In the genomic region with DNA sequence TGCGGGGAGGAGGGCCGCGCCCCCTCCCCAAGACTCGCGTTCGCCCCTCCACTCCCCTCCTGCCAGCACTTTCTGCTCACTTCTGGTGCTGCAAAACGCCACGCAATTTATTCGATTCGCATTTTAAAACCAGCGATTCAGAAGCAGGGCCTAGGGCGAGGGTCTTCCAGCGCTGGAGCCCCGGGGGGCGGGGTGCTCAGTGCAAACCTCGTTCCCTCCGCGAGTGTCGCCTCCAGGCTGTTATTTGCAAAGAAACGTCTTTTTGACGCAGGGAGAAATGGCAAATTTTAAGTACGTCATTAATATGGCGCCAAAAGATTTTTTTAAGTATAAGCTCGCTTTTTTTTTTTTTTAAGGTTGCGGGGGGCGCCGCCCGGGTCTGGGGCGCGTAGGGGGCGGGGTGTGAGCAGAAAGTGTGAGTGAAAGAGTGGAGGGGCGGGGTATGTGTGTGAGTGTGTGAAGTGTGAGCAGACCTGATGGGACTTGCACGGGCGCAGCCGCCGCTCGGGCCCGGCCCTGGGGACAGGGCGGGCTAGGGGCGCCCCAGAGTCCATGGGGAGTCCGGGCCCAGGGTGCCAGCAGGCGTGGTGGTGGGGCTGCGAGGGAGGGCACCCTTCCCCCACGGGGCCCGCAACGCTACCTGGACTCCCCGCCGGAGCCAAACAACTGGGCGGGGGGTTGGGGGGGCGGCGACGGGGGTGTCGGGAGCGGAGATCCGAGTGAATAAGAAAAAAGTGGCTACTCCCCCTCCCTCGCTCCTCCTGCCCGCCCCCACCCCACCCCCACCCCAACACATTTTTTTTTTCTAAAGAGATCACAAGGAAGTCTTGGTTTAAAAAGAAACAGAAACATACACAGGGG, we compare ENCODE assay signal across 8 cellular contexts. TPM values are rescaled to one million over a fixed set of nuclear protein-coding genes. Genes with fewer than 3 reads are reported as not detected.
A peak's percentile ranks its signal among the peaks of the same experiment; 100 is the strongest.
DNase-seq lines count a peak whose midpoint lies in the region; ATAC-seq and TF ChIP-seq lines count a peak whose summit lies in the region.

A gene (plus strand): TSS at position 845 of the 861 bp plus-strand sequence. CDS start 10,188 bp downstream, outside the sequence.

- DNase-seq in COLO829 (ENCODE audit: low spot score) (peak; percentile 47), Kasumi-1 (lab: John Stamatoyannopoulos, UW) (peak; percentile 79 to 86), T-helper 22 cell (ENCODE audit: low read depth) (peak; percentile 77), anterior cingulate cortex (lab: John Stamatoyannopoulos, UW) (peak in 53 of 58 donors; percentile 17 to 79 (median 61)), right cardiac atrium (peak; percentile 80 to 92 (median 90)), uterus (peak; percentile 77 to 81)

- H3K4me1 ChIP-seq in right cardiac atrium (ENCODE audit: control insufficient read depth, insufficient read depth, low read length) (peaks cover 12% of the 10 kb centered on the region), rectal smooth muscle tissue (ENCODE audit: control insufficient read depth, insufficient read depth, low read length) (peaks cover 6% of the 10 kb centered on the region), uterus (peaks cover 0 to 4% of the 10 kb centered on the region in 2 donors)

- WGBS in right cardiac atrium = under 1% methylated on average over 57 of the region's 57 CpGs

- H3K36me3 ChIP-seq in rectal smooth muscle tissue (ENCODE audit: control insufficient read depth, insufficient read depth, low read length) = peaks cover 3% of the 10 kb centered on the region
- no peaks in the 10 kb centered on the region for H3K36me3 ChIP-seq in uterus

- intact Hi-C loops in right cardiac atrium (cut with DNase I) (loop anchor here (2.0 to 10.0 kb wide), 7 partner anchors 52 to 113 kb away; a partner anchor contains a TSS), uterus (cut with DNase I; ENCODE audit: low total_unique reads) (loop anchor here (2.0 to 5.0 kb wide), 3 partner anchors 58 to 153 kb away; a partner anchor contains a TSS)

- H3K9ac ChIP-seq in rectal smooth muscle tissue (ENCODE audit: low read length) = peak within 1 kb of the TSS; percentile 96

- H3K27me3 ChIP-seq in right cardiac atrium (ENCODE audit: control insufficient read depth, insufficient read depth) = no peaks in the 10 kb centered on the region
- H3K27me3 ChIP-seq in rectal smooth muscle tissue (ENCODE audit: control insufficient read depth, insufficient read depth, low read length) = no peaks in the 10 kb centered on the region
- no peaks in the 10 kb centered on the region for H3K27me3 ChIP-seq in uterus

- peak; percentile 22 to 58 for TF ChIP-seq POLR2A in uterus (IDR thresholded peaks at IDR 0.05)

- no peak for TF ChIP-seq CTCF in uterus (IDR thresholded peaks at IDR 0.05)

- H3K9me3 ChIP-seq in right cardiac atrium (ENCODE audit: control insufficient read depth, low read length) = no peaks in the 10 kb centered on the region
- H3K9me3 ChIP-seq in uterus = no peaks in the 10 kb centered on the region

- H3K4me3 ChIP-seq in right cardiac atrium (ENCODE audit: low read length) (peak within 1 kb of the TSS; percentile 95), rectal smooth muscle tissue (ENCODE audit: low read length) (peak within 1 kb of the TSS; percentile 92), uterus (peak within 1 kb of the TSS; percentile 62 to 80)

- H3K27ac ChIP-seq in right cardiac atrium (ENCODE audit: low read length) = peak within 1 kb of the TSS; percentile 100
- H3K27ac ChIP-seq in rectal smooth muscle tissue (ENCODE audit: low read depth, low read length) = peak within 1 kb of the TSS; percentile 98
- H3K27ac ChIP-seq in uterus = peak within 1 kb of the TSS; percentile 93 to 97

- ATAC-seq in GM21381 (IDR thresholded peaks at IDR 0.05; ENCODE audit: unreplicated experiment) = peak; percentile 30
- ATAC-seq in right cardiac atrium = peak; percentile 59 to 66

RNA-seq across cellular contexts. Expression of the gene that starts here (rescaled TPM):
- total RNA-seq in right cardiac atrium (10 to 100 TPM; 45.5 to 51.6 (median 48.3) TPM), uterus (10 to 100 TPM; 15.8 to 95.8 (median 16.7) TPM)
- 18.6 TPM for polyA plus RNA-seq in right cardiac atrium

Comparison
In these comparisons a context has a peak if more than half of its experiments do, and no peak if none do; other contexts are left out.
1. Peak in every context shown above with its lines: DNase-seq, ATAC-seq, H3K4me3 ChIP-seq and H3K27ac ChIP-seq.